6 cellular contexts compared by ENCODE assay signal in genomic region chr1:154956557-154956956, GRCh38. TPM values are rescaled to one million over a fixed set of nuclear protein-coding genes. Genes with fewer than 3 reads are reported as not detected.
DNase-seq lines count a peak whose midpoint lies in the region; ATAC-seq and TF ChIP-seq lines count a peak whose summit lies in the region.

No MANE protein-coding gene starts in this region.

- H3K27ac Mint-ChIP-seq in activated naive CD8-positive, alpha-beta T cell treated with anti-CD3 and anti-CD28 coated beads for 36 hours: peak overlapping the region; percentile 94

- no peaks in the 10 kb centered on the region for H3K9me3 Mint-ChIP-seq in activated naive CD8-positive, alpha-beta T cell treated with anti-CD3 and anti-CD28 coated beads for 36 hours

- H3K79me2 ChIP-seq in DND-41 (ENCODE audit: insufficient read depth, low read length) (peaks cover 47% of the 10 kb centered on the region), mesendoderm (ENCODE audit: control insufficient read depth, insufficient read depth, low read length) (peaks cover 6% of the 10 kb centered on the region)

- no peaks in the 10 kb centered on the region for H3K27me3 ChIP-seq in DND-41 (ENCODE audit: insufficient read depth, low read length, poor library complexity)
- no peaks in the 10 kb centered on the region for H3K27me3 ChIP-seq in mesendoderm (ENCODE audit: insufficient read depth, low read length, poor library complexity)

- peak overlapping the region; percentile 82 for H2AFZ ChIP-seq in DND-41 (ENCODE audit: low read depth, low read length)

- TF ChIP-seq CTCF in DND-41 (IDR thresholded peaks at IDR 0.05; ENCODE audit: borderline replicate concordance, extremely low read depth, low read length, poor library complexity, severe bottlenecking): no peak

- no peak overlapping the region for H3K18ac ChIP-seq in mesendoderm (ENCODE audit: low read length)

- no peaks in the 10 kb centered on the region for H3K9me3 ChIP-seq in DND-41 (ENCODE audit: insufficient read depth, low read length, severe bottlenecking)

- H3K4me2 ChIP-seq in DND-41 (ENCODE audit: insufficient read depth, low read length) (peak overlapping the region; percentile 88), mesendoderm (ENCODE audit: low read length) (peak overlapping the region; percentile 93)

- H2AK5ac ChIP-seq in mesendoderm (ENCODE audit: low read length): no peak overlapping the region

- no peak overlapping the region for H2BK15ac ChIP-seq in mesendoderm (replicated peaks; ENCODE audit: low read depth)

- H3K56ac ChIP-seq in mesendoderm (ENCODE audit: low read length): peak overlapping the region; percentile 84

- WGBS in mesendoderm (ENCODE audit: extremely low coverage, insufficient coverage, low lambda C conversion rate): no CpG with 5 or more reads among the region's 6 CpGs

- ATAC-seq in DND-41 (ENCODE audit: insufficient read depth, low read depth) (no peak), GM21515 (IDR thresholded peaks at IDR 0.05; ENCODE audit: unreplicated experiment) (no peak)

- H2BK5ac ChIP-seq in mesendoderm (ENCODE audit: low read length): peak overlapping the region; percentile 63

- peaks cover 5% of the 10 kb centered on the region for H3K36me3 Mint-ChIP-seq in activated naive CD8-positive, alpha-beta T cell treated with anti-CD3 and anti-CD28 coated beads for 36 hours

- peaks cover 15% of the 10 kb centered on the region for H3K36me3 ChIP-seq in DND-41 (ENCODE audit: insufficient read depth, low read length)
- H3K36me3 ChIP-seq in mesendoderm (ENCODE audit: control insufficient read depth, insufficient read depth, low read length): no peaks in the 10 kb centered on the region

- H3K79me1 ChIP-seq in mesendoderm (ENCODE audit: low read length): peaks cover 7% of the 10 kb centered on the region

- H4K5ac ChIP-seq in mesendoderm (ENCODE audit: low read length): no peak overlapping the region

- H3K9ac ChIP-seq in DND-41 (ENCODE audit: low read depth, low read length) (peak overlapping the region; percentile 64), mesendoderm (ENCODE audit: low read length) (peak overlapping the region; percentile 85)

- peak overlapping the region; percentile 89 for H3K4me3 Mint-ChIP-seq in activated naive CD8-positive, alpha-beta T cell treated with anti-CD3 and anti-CD28 coated beads for 36 hours

- H3K23ac ChIP-seq in mesendoderm (ENCODE audit: low read length): peak overlapping the region; percentile 33

- H4K8ac ChIP-seq in mesendoderm (ENCODE audit: low read depth, low read length): peak overlapping the region; percentile 31

- peaks cover 68% of the 10 kb centered on the region for H3K4me1 Mint-ChIP-seq in activated naive CD8-positive, alpha-beta T cell treated with anti-CD3 and anti-CD28 coated beads for 36 hours

- H3K4me3 ChIP-seq in DND-41 (ENCODE audit: low read depth in 1 of 2, low read length in 2 of 2): peak overlapping the region; percentile 52 to 82; a peak in 3 of 4 replicates
- peak overlapping the region; percentile 56 for H3K4me3 ChIP-seq in mesendoderm (ENCODE audit: low read length)

- peaks cover 25% of the 10 kb centered on the region for H4K20me1 ChIP-seq in DND-41 (ENCODE audit: insufficient read depth, low read length)

- DNase-seq in DND-41 (no peak), mesendoderm (peak; percentile 40), COLO668 (lab: John Stamatoyannopoulos, UW; ENCODE audit: unreplicated experiment) (no peak), UCSD-AML1 (lab: John Stamatoyannopoulos, UW; ENCODE audit: unreplicated experiment) (no peak)
- no peak for DNase-seq in activated naive CD8-positive, alpha-beta T cell treated with anti-CD3 and anti-CD28 coated beads for 36 hours

- H3K4ac ChIP-seq in mesendoderm (ENCODE audit: low read depth, low read length): no peak overlapping the region

- peak overlapping the region; percentile 88 for H3K27ac ChIP-seq in DND-41 (ENCODE audit: low read length)
- peak overlapping the region; percentile 62 for H3K27ac ChIP-seq in mesendoderm (ENCODE audit: low read depth, low read length)

- H2BK120ac ChIP-seq in mesendoderm (ENCODE audit: low read depth, low read length): no peak overlapping the region

- no peaks in the 10 kb centered on the region for H3K27me3 Mint-ChIP-seq in activated naive CD8-positive, alpha-beta T cell treated with anti-CD3 and anti-CD28 coated beads for 36 hours

- H3K4me1 ChIP-seq in DND-41 (ENCODE audit: insufficient read depth, low read length) (peaks cover 70% of the 10 kb centered on the region), mesendoderm (ENCODE audit: control insufficient read depth, low read depth, low read length) (peaks cover 11% of the 10 kb centered on the region)

RNA-seq across cellular contexts. Expression of gene PBXIP1, which starts 0.7 kb away (rescaled TPM):
- total RNA-seq in activated naive CD8-positive, alpha-beta T cell treated with anti-CD3 and anti-CD28 coated beads for 36 hours: 10 to 100 TPM; 12.2 to 13.2 TPM
- 6.7 TPM for polyA plus RNA-seq in mesendoderm (2013, experiment 1 of 2)
- polyA plus RNA-seq in mesendoderm (2013, experiment 2 of 2): 6.1 TPM

RNA-seq across cellular contexts. Expression of gene PYGO2, which starts 5.0 kb away (rescaled TPM):
- total RNA-seq in activated naive CD8-positive, alpha-beta T cell treated with anti-CD3 and anti-CD28 coated beads for 36 hours: 10 to 100 TPM; 24.2 to 25.1 TPM
- 20.1 TPM for polyA plus RNA-seq in mesendoderm (2013, experiment 1 of 2)
- 18.8 TPM for polyA plus RNA-seq in mesendoderm (2013, experiment 2 of 2)

RNA-seq across cellular contexts. Expression of gene SHC1, which starts 14.0 kb away (rescaled TPM):
- 10 to 100 TPM; 34.7 to 38.4 TPM for total RNA-seq in activated naive CD8-positive, alpha-beta T cell treated with anti-CD3 and anti-CD28 coated beads for 36 hours
- polyA plus RNA-seq in mesendoderm (2013, experiment 1 of 2): 191 TPM
- polyA plus RNA-seq in mesendoderm (2013, experiment 2 of 2): 190 TPM

RNA-seq across cellular contexts. Expression of gene CKS1B, which starts 17.9 kb away (rescaled TPM):
- 100 to 1,000 TPM; 156 TPM for total RNA-seq in activated naive CD8-positive, alpha-beta T cell treated with anti-CD3 and anti-CD28 coated beads for 36 hours
- 618 TPM for polyA plus RNA-seq in mesendoderm (2013, experiment 1 of 2)
- 617 TPM for polyA plus RNA-seq in mesendoderm (2013, experiment 2 of 2)

RNA-seq across cellular contexts. Expression of gene PMVK, which starts 20.0 kb away (rescaled TPM):
- 10 to 100 TPM; 29.8 to 32.8 TPM for total RNA-seq in activated naive CD8-positive, alpha-beta T cell treated with anti-CD3 and anti-CD28 coated beads for 36 hours
- polyA plus RNA-seq in mesendoderm (2013, experiment 1 of 2): 17.9 TPM
- 17.8 TPM for polyA plus RNA-seq in mesendoderm (2013, experiment 2 of 2)
